In the genomic region with DNA sequence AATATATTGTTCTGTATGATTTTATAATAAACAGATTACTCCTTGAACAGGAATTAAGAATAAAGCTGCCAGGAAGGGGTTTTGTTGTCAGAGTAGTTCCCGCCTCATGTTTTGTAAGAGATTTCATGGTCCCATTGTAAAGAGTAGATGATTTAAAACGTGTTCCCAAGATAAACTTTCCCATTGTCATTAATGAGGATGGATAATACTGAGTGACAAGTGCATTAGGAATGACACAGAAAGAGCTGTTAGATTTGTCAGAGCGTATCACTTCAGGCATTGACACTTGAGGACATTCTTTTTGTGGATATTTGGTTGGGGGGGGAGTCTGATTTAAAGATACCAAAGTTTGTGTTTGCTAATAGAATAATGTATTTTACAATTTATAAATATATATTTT, we compare ENCODE assay signal across 20 cellular contexts.
DNase-seq lines count a peak whose midpoint lies in the region; FAIRE-seq and TF ChIP-seq lines count a peak whose summit lies in the region.
"Had no signal": no experiment of that assay in that cellular context is flagged by ENCODE, and none has a peak within 500 bp of the region (broad histone marks: within the 10 kb centered on the region; RNA-seq: fewer than 3 reads in every experiment).

No MANE protein-coding gene starts in this region.

- H3K79me1 ChIP-seq in H1 (ENCODE audit: low read depth, low read length): no peaks in the 10 kb centered on the region
- no peaks in the 10 kb centered on the region for H3K79me1 ChIP-seq in neuronal stem cell (ENCODE audit: low read depth, low read length)

- H3K4me1 Mint-ChIP-seq in progenitor cell of endocrine pancreas (ENCODE audit: low read depth): no peaks in the 10 kb centered on the region
- H3K4me1 Mint-ChIP-seq: B cell had no signal

- no peak overlapping the region for H3K27ac ChIP-seq in H1 (ENCODE audit: low read depth, low read length)
- no peak overlapping the region for H3K27ac ChIP-seq in neural cell (ENCODE audit: low read length)
- no peak overlapping the region for H3K27ac ChIP-seq in neuronal stem cell (replicated peaks; ENCODE audit: low read length)
- no peak overlapping the region for H3K27ac ChIP-seq in brain microvascular endothelial cell
- H3K27ac ChIP-seq: BLaER1, C4-2B had no signal

- H3K23ac ChIP-seq in H1 (ENCODE audit: insufficient read length) (no peak overlapping the region), neuronal stem cell (ENCODE audit: low read depth, low read length, poor library complexity) (no peak overlapping the region)

- no peak for TF ChIP-seq EP300 in H1 (IDR thresholded peaks at IDR 0.05; ENCODE audit: borderline replicate concordance in 1 of 2, low read depth in 2 of 2, low read length in 2 of 2)
- TF ChIP-seq EP300 in neural cell (conservative IDR thresholded peaks at IDR 0.05; ENCODE audit: poor library complexity, severe bottlenecking): peak; percentile 79

- H3K23me2 ChIP-seq in H1 (ENCODE audit: low read depth, low read length): no peaks in the 10 kb centered on the region

- H3K18ac ChIP-seq in H1 (ENCODE audit: extremely low read depth, low read length) (no peak overlapping the region), neuronal stem cell (ENCODE audit: low read length) (no peak overlapping the region)

- WGBS in H1 (ENCODE audit: extremely low coverage in 1 of 2, insufficient coverage in 1 of 2, insufficient read length in 1 of 2, insufficient replicate concordance in 2 of 2, low coverage in 1 of 2, low lambda C conversion rate in 2 of 2, missing lambda C conversion rate in 1 of 2), 2 experiments: 62% methylated on average over 3 of the region's 3 CpGs; no CpG with 5 or more reads in 1 of the 2 experiments
- WGBS in neuronal stem cell (ENCODE audit: extremely low coverage in 2 of 2, insufficient read length in 2 of 2, insufficient replicate concordance in 1 of 2), 2 donors: no CpG with 5 or more reads among the region's 3 CpGs

- FAIRE-seq in H1 (lab: Jason Lieb, UNC): peak; percentile 7
- FAIRE-seq: GM12892, GM19239, H54 had no signal

- H2BK5ac ChIP-seq in H1 (ENCODE audit: low read depth, low read length) (no peak overlapping the region), neuronal stem cell (ENCODE audit: low read length) (no peak overlapping the region)

- H2BK15ac ChIP-seq in H1 (ENCODE audit: low read length) (no peak overlapping the region), neuronal stem cell (ENCODE audit: low read length) (no peak overlapping the region)

- H3K27me3 ChIP-seq in H1 (replicated peaks in 1 of 4; ENCODE audit: control insufficient read depth in 3 of 4, extremely low read depth in 1 of 4, insufficient read depth in 3 of 4, low read length in 3 of 4) (no peaks in the 10 kb centered on the region), neural cell (ENCODE audit: insufficient read depth, low read depth, low read length) (no peaks in the 10 kb centered on the region), neuronal stem cell (ENCODE audit: control insufficient read depth in 3 of 3, insufficient read depth in 3 of 3, low read depth in 1 of 3, low read length in 3 of 3) (no peaks in the 10 kb centered on the region), brain microvascular endothelial cell (replicated peaks) (no peaks in the 10 kb centered on the region)
- H3K27me3 ChIP-seq: BLaER1 had no signal

- H3K9me2 ChIP-seq in neural cell (ENCODE audit: insufficient read depth, low read length): no peaks in the 10 kb centered on the region

- H4K91ac ChIP-seq in H1 (replicated peaks; ENCODE audit: insufficient read length, low read length) (no peak overlapping the region), neuronal stem cell (ENCODE audit: low read depth, low read length, poor library complexity) (no peak overlapping the region)

- H3K4ac ChIP-seq in H1 (replicated peaks; ENCODE audit: insufficient read length, low read depth, low read length): no peak overlapping the region
- H3K4ac ChIP-seq in neuronal stem cell (ENCODE audit: low read length): no peak overlapping the region

- H3K9ac ChIP-seq in H1 (replicated peaks in 1 of 4; ENCODE audit: extremely low read depth in 1 of 4, low read depth in 3 of 4, low read length in 3 of 4) (no peak overlapping the region), neural cell (ENCODE audit: low read length) (no peak overlapping the region), neuronal stem cell (ENCODE audit: low read depth, low read length, poor library complexity) (no peak overlapping the region)
- H3K9ac ChIP-seq: BLaER1 had no signal

- H2BK120ac ChIP-seq in H1 (replicated peaks; ENCODE audit: low read depth, low read length): no peak overlapping the region
- no peak overlapping the region for H2BK120ac ChIP-seq in neuronal stem cell (ENCODE audit: low read depth, low read length)

- no peak overlapping the region for H3K4me3 ChIP-seq in H1 (ENCODE audit: extremely low read depth in 1 of 4, insufficient read depth in 2 of 4, low read depth in 3 of 4, low read length in 4 of 4)
- H3K4me3 ChIP-seq in neural cell (ENCODE audit: low read length): no peak overlapping the region
- H3K4me3 ChIP-seq in neuronal stem cell (ENCODE audit: low read length in 2 of 2): no peak overlapping the region
- H3K4me3 ChIP-seq in brain microvascular endothelial cell (ENCODE audit: low read depth, low read length): no peak overlapping the region
- H3K4me3 ChIP-seq: BLaER1, GM23338, HAP-1 had no signal

- H3K4me3 Mint-ChIP-seq in progenitor cell of endocrine pancreas (ENCODE audit: low read depth): no peak overlapping the region
- H3K4me3 Mint-ChIP-seq: B cell; CD4-positive, CD25-positive, alpha-beta regulatory T cell; CD8-positive, alpha-beta T cell; GM23338; HFFc6 had no signal

- H3K27me3 Mint-ChIP-seq in progenitor cell of endocrine pancreas: no peaks in the 10 kb centered on the region
- H3K27me3 Mint-ChIP-seq: B cell; CD4-positive, CD25-positive, alpha-beta regulatory T cell had no signal

- no peak overlapping the region for H4K5ac ChIP-seq in H1 (ENCODE audit: insufficient read length, low read depth, low read length)

- H4K8ac ChIP-seq in H1 (ENCODE audit: extremely low read depth, insufficient read depth, low read length): no peak overlapping the region
- H4K8ac ChIP-seq in neuronal stem cell (ENCODE audit: low read depth, low read length): no peak overlapping the region

- no peaks in the 10 kb centered on the region for H3K79me2 ChIP-seq in H1 (ENCODE audit: control insufficient read depth in 1 of 2, insufficient read depth in 2 of 2, low read length in 2 of 2)
- no peaks in the 10 kb centered on the region for H3K79me2 ChIP-seq in neural cell (replicated peaks; ENCODE audit: insufficient read depth, low read length)

- POLR2A ChIA-PET in H1 (lab: Charles Lee; ENCODE audit: partially characterized antibody): no interaction called here

- TF ChIP-seq POLR2A in H1 (IDR thresholded peaks at IDR 0.05; ENCODE audit: control extremely low read depth in 1 of 2, low read depth in 2 of 2, low read length in 2 of 2): no peak

- CTCF ChIA-PET in H1 (lab: Charles Lee; ENCODE audit: partially characterized antibody): interaction anchor here (0.8 to 2.0 kb wide), 5 partner anchors 19 to 566 kb away, joined by 3 to 6 read pairs (median 3); no protein-coding TSS in a partner anchor

- H3K36me3 Mint-ChIP-seq in progenitor cell of endocrine pancreas (ENCODE audit: insufficient read depth): no peaks in the 10 kb centered on the region

- no peaks in the 10 kb centered on the region for H3K9me3 ChIP-seq in H1 (ENCODE audit: insufficient read depth in 2 of 2, low read depth in 1 of 2, low read length in 1 of 2)
- no peaks in the 10 kb centered on the region for H3K9me3 ChIP-seq in neural cell (ENCODE audit: low read length)
- no peaks in the 10 kb centered on the region for H3K9me3 ChIP-seq in neuronal stem cell (replicated peaks in 1 of 2; ENCODE audit: control insufficient read depth in 2 of 2, insufficient read depth in 1 of 2, low read depth in 1 of 2, low read length in 2 of 2)
- H3K9me3 ChIP-seq: BLaER1, Caco-2, HAP-1 had no signal

- in situ Hi-C loops in brain microvascular endothelial cell (cut with HindIII; ENCODE audit: low pct_ligation_motif_present, low sequenced_read_pairs): no loop called here

- TF ChIP-seq CTCF in H1 (IDR thresholded peaks at IDR 0.05; ENCODE audit: control extremely low read depth in 1 of 3, insufficient read depth in 1 of 3, low read depth in 1 of 3, low read length in 3 of 3): no peak
- no peak for TF ChIP-seq CTCF in neural cell (IDR thresholded peaks at IDR 0.05; ENCODE audit: poor library complexity, severe bottlenecking)
- TF ChIP-seq CTCF in progenitor cell of endocrine pancreas (IDR thresholded peaks at IDR 0.05; ENCODE audit: unreplicated experiment): no peak
- no peak for TF ChIP-seq CTCF in GM20000 (IDR thresholded peaks at IDR 0.05; ENCODE audit: extremely low read depth, missing control alignments)
- no peak for TF ChIP-seq CTCF in brain microvascular endothelial cell (IDR thresholded peaks at IDR 0.05; ENCODE audit: low read depth, low read length, missing control alignments)

- no peaks in the 10 kb centered on the region for H3K9me3 Mint-ChIP-seq in progenitor cell of endocrine pancreas (ENCODE audit: low read depth)
- H3K9me3 Mint-ChIP-seq: CD4-positive, CD25-positive, alpha-beta regulatory T cell; CD8-positive, alpha-beta T cell; GM23338; HFFc6 had no signal

- TF ChIP-seq RAD21 in H1 (IDR thresholded peaks at IDR 0.05 in 1 of 2, conservative IDR thresholded peaks at IDR 0.05 in 1 of 2; ENCODE audit: low read depth in 2 of 2, low read length in 2 of 2) (no peak), neural cell (conservative IDR thresholded peaks at IDR 0.05) (no peak)

- no peak overlapping the region for H3K14ac ChIP-seq in H1 (ENCODE audit: insufficient read length)
- H3K14ac ChIP-seq in neuronal stem cell (ENCODE audit: low read length): no peak overlapping the region

- H3K27ac Mint-ChIP-seq in progenitor cell of endocrine pancreas: no peak overlapping the region
- H3K27ac Mint-ChIP-seq: B cell; CD4-positive, CD25-positive, alpha-beta regulatory T cell; CD8-positive, alpha-beta T cell; GM23338; HFFc6 had no signal

- H3K56ac ChIP-seq in H1 (replicated peaks; ENCODE audit: insufficient read length, low read depth, low read length): no peak overlapping the region

- no peaks in the 10 kb centered on the region for H3K36me3 ChIP-seq in H1 (ENCODE audit: control insufficient read depth in 2 of 4, insufficient read depth in 4 of 4, low read length in 3 of 4)
- no peaks in the 10 kb centered on the region for H3K36me3 ChIP-seq in neural cell (ENCODE audit: insufficient read depth, low read length)
- no peaks in the 10 kb centered on the region for H3K36me3 ChIP-seq in neuronal stem cell (replicated peaks in 1 of 2; ENCODE audit: control insufficient read depth in 2 of 2, insufficient read depth in 2 of 2, low read length in 2 of 2)
- no peaks in the 10 kb centered on the region for H3K36me3 ChIP-seq in brain microvascular endothelial cell (replicated peaks)
- H3K36me3 ChIP-seq: BLaER1, HAP-1 had no signal

- H3K4me1 ChIP-seq in H1 (replicated peaks in 1 of 4; ENCODE audit: control insufficient read depth in 3 of 4, insufficient read depth in 4 of 4, low read length in 3 of 4) (peaks cover 0 to 3% (median 0%) of the 10 kb centered on the region in 4 experiments; a peak in 1 of 7 replicates), neuronal stem cell (ENCODE audit: control insufficient read depth in 2 of 2, insufficient read depth in 1 of 2, low read depth in 1 of 2, low read length in 2 of 2) (peaks cover 6 to 23% of the 10 kb centered on the region in 2 donors)
- H3K4me1 ChIP-seq: BLaER1, Caco-2 had no signal

- H3F3A ChIP-seq in neural cell (ENCODE audit: insufficient read depth, low read length, poor library complexity, severe bottlenecking): peaks cover 4% of the 10 kb centered on the region

- H2AK5ac ChIP-seq in H1 (ENCODE audit: low read depth, low read length) (no peak overlapping the region), neuronal stem cell (ENCODE audit: low read depth, low read length) (no peak overlapping the region)

- H3K4me2 ChIP-seq in H1 (ENCODE audit: insufficient read depth in 1 of 2, low read depth in 2 of 2, low read length in 2 of 2): no peak overlapping the region
- H3K4me2 ChIP-seq in neural cell (ENCODE audit: low read length): no peak overlapping the region
- H3K4me2 ChIP-seq in neuronal stem cell (ENCODE audit: insufficient read depth, low read length, poor library complexity, severe bottlenecking): no peak overlapping the region
- H3K4me2 ChIP-seq: BLaER1, GM23338 had no signal

- H4K20me1 ChIP-seq in H1 (replicated peaks in 1 of 2; ENCODE audit: control insufficient read depth in 1 of 2, insufficient read depth in 2 of 2, low read length in 2 of 2) (no peaks in the 10 kb centered on the region), neural cell (ENCODE audit: insufficient read depth) (no peaks in the 10 kb centered on the region)
- H4K20me1 ChIP-seq: BLaER1 had no signal

- H2AFZ ChIP-seq in H1 (ENCODE audit: low read length): no peak overlapping the region
- H2AFZ ChIP-seq in neural cell (ENCODE audit: low read depth, low read length): no peak overlapping the region
- no peak overlapping the region for H2AFZ ChIP-seq in neuronal stem cell (ENCODE audit: low read length)
- H2AFZ ChIP-seq: GM23338 had no signal

- no peak for DNase-seq in H1 (ENCODE audit: low read depth in 1 of 2, low spot score in 2 of 2)
- DNase-seq in neuronal stem cell (ENCODE audit: low spot score): peak; percentile 59
- no peak for DNase-seq in progenitor cell of endocrine pancreas (ENCODE audit: low spot score, unreplicated experiment)
- DNase-seq in GM20000 (ENCODE audit: low spot score): no peak
- DNase-seq in brain microvascular endothelial cell: no peak
- DNase-seq: Caco-2; CD4-positive, CD25-positive, alpha-beta regulatory T cell; CD8-positive, alpha-beta T cell; DMS153; DND-41; HFFc6 had no signal

- H2BK12ac ChIP-seq in H1 (ENCODE audit: low read depth, low read length) (no peak overlapping the region), neuronal stem cell (ENCODE audit: low read length) (no peak overlapping the region)

- H2BK20ac ChIP-seq in H1 (ENCODE audit: low read length): no peak overlapping the region
